In genomic region chr1:183209533-183210158, GRCh38 we compare ENCODE assay signal across 9 cellular contexts. TPM values are rescaled to one million over a fixed set of nuclear protein-coding genes. Genes with fewer than 3 reads are reported as not detected.
A peak's percentile ranks its signal among the peaks of the same experiment; 100 is the strongest.
DNase-seq lines count a peak whose midpoint lies in the region; ATAC-seq and TF ChIP-seq lines count a peak whose summit lies in the region.
"Had no signal": no experiment of that assay in that cellular context is flagged by ENCODE, and none has a peak within 500 bp of the region (broad histone marks: within the 10 kb centered on the region; RNA-seq: fewer than 3 reads in every experiment).

No MANE protein-coding gene starts in this region.

- peak overlapping the region in 1 of 4 donors; percentile 12 for H3K27ac ChIP-seq in sigmoid colon

- H3K4me3 ChIP-seq in sigmoid colon = no peak overlapping the region

- no peak for TF ChIP-seq POLR2A in sigmoid colon (IDR thresholded peaks at IDR 0.05)

- ATAC-seq in GM19452 (IDR thresholded peaks at IDR 0.05; ENCODE audit: unreplicated experiment) = no peak

- no peak for TF ChIP-seq EP300 in sigmoid colon (IDR thresholded peaks at IDR 0.05)

- peak; percentile 89 for DNase-seq in Daoy (ENCODE audit: low read depth)
- peak; percentile 90 for DNase-seq in HCEC 1CT
- DNase-seq in RKO (ENCODE audit: low spot score) = peak; percentile 89
- peak; percentile 86 for DNase-seq in hepatic stellate cell (ENCODE audit: low spot score)
- DNase-seq in NCI-H748 (lab: John Stamatoyannopoulos, UW; ENCODE audit: unreplicated experiment) = no peak
- no peak for DNase-seq in sigmoid colon
- no peak for DNase-seq in NCI-H1436 treated with DMSO at 0.1 percent for 48 hours (lab: John Stamatoyannopoulos, UW)

- peaks cover 0 to 14% (median 0%) of the 10 kb centered on the region in 4 donors for H3K4me1 ChIP-seq in sigmoid colon

- no peaks in the 10 kb centered on the region for H3K27me3 ChIP-seq in sigmoid colon

- intact Hi-C loops in sigmoid colon (cut with DNase I) = no loop called here

- H3K36me3 ChIP-seq in sigmoid colon = no peaks in the 10 kb centered on the region

- H3K9me3 ChIP-seq in sigmoid colon = no peaks in the 10 kb centered on the region

- no peak for TF ChIP-seq CTCF in sigmoid colon (IDR thresholded peaks at IDR 0.05)

RNA-seq across cellular contexts. Expression of gene LAMC2, which starts 23.6 kb away (rescaled TPM):
- 1.4 and 1.6 TPM in 2 replicates for total RNA-seq in Daoy (2014; rRNA removed; shearing (Covaris generic))
- 1 to 10 TPM; 2.6 to 5.0 (median 3.7) TPM for total RNA-seq in sigmoid colon
- 10 to 100 TPM in 1 of 3 donors, 1 to 10 TPM in 2; 4.2 to 24.0 (median 4.8) TPM for polyA plus RNA-seq in sigmoid colon
- total RNA-seq: mononuclear cell had no signal

Comparison
In these comparisons a context has a peak if more than half of its experiments do, and no peak if none do; other contexts are left out.
1. DNase-seq: peak in Daoy (single experiment), HCEC 1CT (single experiment), RKO (single experiment) and hepatic stellate cell (single experiment); none in NCI-H748 (single experiment), sigmoid colon (single experiment) and NCI-H1436 treated with DMSO at 0.1 percent for 48 hours (single experiment).